In genomic region chrX:132818638-132819037, GRCh38 we compare ENCODE assay signal across 22 cellular contexts.
DNase-seq lines count a peak whose midpoint lies in the region; ATAC-seq, FAIRE-seq and TF ChIP-seq lines count a peak whose summit lies in the region.
"Had no signal": no experiment of that assay in that cellular context is flagged by ENCODE, and none has a peak within 500 bp of the region (broad histone marks: within the 10 kb centered on the region; RNA-seq: fewer than 3 reads in every experiment).

No MANE protein-coding gene starts in this region.

- no peak overlapping the region for H4K91ac ChIP-seq in H1 (replicated peaks; ENCODE audit: insufficient read length, low read length)

- no peak overlapping the region for H3K4ac ChIP-seq in H1 (replicated peaks; ENCODE audit: insufficient read length, low read depth, low read length)

- H3K27me3 ChIP-seq in H7 (ENCODE audit: control insufficient read depth, insufficient read depth, low read length) (no peaks in the 10 kb centered on the region), H1 (replicated peaks in 1 of 4; ENCODE audit: control insufficient read depth in 3 of 4, extremely low read depth in 1 of 4, insufficient read depth in 3 of 4, low read length in 3 of 4) (no peaks in the 10 kb centered on the region)
- H3K27me3 ChIP-seq: BE2C had no signal

- peak; percentile 57 for FAIRE-seq in H1 (lab: Jason Lieb, UNC)
- FAIRE-seq: D721Med, GM12891 had no signal

- no peak overlapping the region for H3K18ac ChIP-seq in H1 (ENCODE audit: extremely low read depth, low read length)

- POLR2A ChIA-PET in H1 (lab: Charles Lee; ENCODE audit: partially characterized antibody): no interaction called here

- H2BK5ac ChIP-seq in H1 (ENCODE audit: low read depth, low read length): no peak overlapping the region

- H4K20me1 ChIP-seq in H1 (replicated peaks in 1 of 2; ENCODE audit: control insufficient read depth in 1 of 2, insufficient read depth in 2 of 2, low read length in 2 of 2): no peaks in the 10 kb centered on the region

- H3K79me2 ChIP-seq in H1 (ENCODE audit: control insufficient read depth in 1 of 2, insufficient read depth in 2 of 2, low read length in 2 of 2): no peaks in the 10 kb centered on the region

- H3K27ac ChIP-seq in H1 (ENCODE audit: low read depth, low read length): no peak overlapping the region
- H3K27ac ChIP-seq: A549; BLaER1 treated with 17β-estradiol and CSF1 and Interleukin-3, amounts not matched to agents 10 nM and 100 nM had no signal

- peaks cover 0 to 9% (median 4%) of the 10 kb centered on the region in 4 experiments; a peak in 4 of 7 replicates for H3K4me1 ChIP-seq in H1 (replicated peaks in 1 of 4; ENCODE audit: control insufficient read depth in 3 of 4, insufficient read depth in 4 of 4, low read length in 3 of 4)
- H3K4me1 ChIP-seq: A549, BE2C, HAP-1 had no signal

- H3K9me3 ChIP-seq in H1 (ENCODE audit: insufficient read depth in 2 of 2, low read depth in 1 of 2, low read length in 1 of 2): no peaks in the 10 kb centered on the region
- H3K9me3 ChIP-seq: A549; BE2C; BLaER1 treated with 17β-estradiol and CSF1 and Interleukin-3, amounts not matched to agents 10 nM and 100 nM; HAP-1 had no signal

- no peak overlapping the region for H3K4me3 ChIP-seq in H7 (ENCODE audit: insufficient read depth, low read depth, low read length)
- no peak overlapping the region for H3K4me3 ChIP-seq in H1 (ENCODE audit: extremely low read depth in 1 of 4, insufficient read depth in 2 of 4, low read depth in 3 of 4, low read length in 4 of 4)
- H3K4me3 ChIP-seq: A549; BLaER1 treated with 17β-estradiol and CSF1 and Interleukin-3, amounts not matched to agents 10 nM and 100 nM; HAP-1 had no signal

- H4K8ac ChIP-seq in H1 (ENCODE audit: extremely low read depth, insufficient read depth, low read length): no peak overlapping the region

- H3K14ac ChIP-seq in H1 (ENCODE audit: insufficient read length): no peak overlapping the region

- no peaks in the 10 kb centered on the region for H3K23me2 ChIP-seq in H1 (ENCODE audit: low read depth, low read length)

- no peak overlapping the region for H4K5ac ChIP-seq in H1 (ENCODE audit: insufficient read length, low read depth, low read length)

- no peak overlapping the region for H3K9ac ChIP-seq in H1 (replicated peaks in 1 of 4; ENCODE audit: extremely low read depth in 1 of 4, low read depth in 3 of 4, low read length in 3 of 4)
- H3K9ac ChIP-seq: BLaER1 treated with 17β-estradiol and CSF1 and Interleukin-3, amounts not matched to agents 10 nM and 100 nM had no signal

- H3K79me1 ChIP-seq in H1 (ENCODE audit: low read depth, low read length): no peaks in the 10 kb centered on the region

- H2BK20ac ChIP-seq in H1 (ENCODE audit: low read length): no peak overlapping the region

- no peak overlapping the region for H2BK12ac ChIP-seq in H1 (ENCODE audit: low read depth, low read length)

- H3K4me2 ChIP-seq in H1 (ENCODE audit: insufficient read depth in 1 of 2, low read depth in 2 of 2, low read length in 2 of 2): no peak overlapping the region
- H3K4me2 ChIP-seq: A549; BLaER1 treated with 17β-estradiol and CSF1 and Interleukin-3, amounts not matched to agents 10 nM and 100 nM had no signal

- no peak overlapping the region for H2BK120ac ChIP-seq in H1 (replicated peaks; ENCODE audit: low read depth, low read length)

- H3K23ac ChIP-seq in H1 (ENCODE audit: insufficient read length): no peak overlapping the region

- no peaks in the 10 kb centered on the region for H3K36me3 ChIP-seq in H7 (replicated peaks; ENCODE audit: control insufficient read depth, insufficient read depth, low read length)
- H3K36me3 ChIP-seq in H1 (ENCODE audit: control insufficient read depth in 2 of 4, insufficient read depth in 4 of 4, low read length in 3 of 4): no peaks in the 10 kb centered on the region
- H3K36me3 ChIP-seq: BE2C; BLaER1 treated with 17β-estradiol and CSF1 and Interleukin-3, amounts not matched to agents 10 nM and 100 nM; HAP-1 had no signal

- H3K56ac ChIP-seq in H1 (replicated peaks; ENCODE audit: insufficient read length, low read depth, low read length): no peak overlapping the region

- no peak for ATAC-seq in HG03442 (IDR thresholded peaks at IDR 0.05; ENCODE audit: unreplicated experiment)
- ATAC-seq: A549 had no signal

- DNase-seq in H7 (peak; percentile 3), H1 (ENCODE audit: low read depth in 1 of 2, low spot score in 2 of 2) (no peak), iPS-NIHi11 (ENCODE audit: low spot score) (peak; percentile 20), HuH-7.5 (ENCODE audit: low spot score) (no peak), SHP77 (lab: John Stamatoyannopoulos, UW) (no peak)
- DNase-seq in NK-92 treated with Interleukin-12 subunit alpha and Interleukin-12 subunit beta, amount 100 ng/mL, for 24 hours (lab: John Stamatoyannopoulos, UW): no peak
- DNase-seq: 8988T; ACHN; AML-193; BE2C; CD4-positive, alpha-beta T cell; CD8-positive, alpha-beta memory T cell; DMS 273 treated with DMSO at 0.1 percent for 48 hours; DMS79 treated with DMSO at 0.1 percent for 48 hours; GF-D8; HFFc6 had no signal

- no peak overlapping the region for H2AFZ ChIP-seq in H1 (ENCODE audit: low read length)

- H2BK15ac ChIP-seq in H1 (ENCODE audit: low read length): no peak overlapping the region

- no peak for TF ChIP-seq RAD21 in H1 (IDR thresholded peaks at IDR 0.05 in 1 of 2, conservative IDR thresholded peaks at IDR 0.05 in 1 of 2; ENCODE audit: low read depth in 2 of 2, low read length in 2 of 2)

- TF ChIP-seq POLR2A in H1 (IDR thresholded peaks at IDR 0.05; ENCODE audit: control extremely low read depth in 1 of 2, low read depth in 2 of 2, low read length in 2 of 2): no peak

- TF ChIP-seq EP300 in H1 (IDR thresholded peaks at IDR 0.05; ENCODE audit: borderline replicate concordance in 1 of 2, low read depth in 2 of 2, low read length in 2 of 2): no peak

- no peak for TF ChIP-seq CTCF in H1 (IDR thresholded peaks at IDR 0.05; ENCODE audit: control extremely low read depth in 1 of 3, insufficient read depth in 1 of 3, low read depth in 1 of 3, low read length in 3 of 3)

- H2AK5ac ChIP-seq in H1 (ENCODE audit: low read depth, low read length): no peak overlapping the region

- CTCF ChIA-PET in H1 (lab: Charles Lee; ENCODE audit: partially characterized antibody): interaction anchor here (0.9 kb wide), 1 partner anchor 124 kb away, joined by 3 read pairs; no protein-coding TSS in a partner anchor

TF ChIP-seq in H1, 55 proteins besides CTCF, POLR2A, EP300 and RAD21:
- no peak for TF ChIP-seq POU5F1 (IDR thresholded peaks at IDR 0.05; ENCODE audit: low read depth, low read length)
- TF ChIP-seq CREB1 (IDR thresholded peaks at IDR 0.05): no peak
- TF ChIP-seq SIX5 (IDR thresholded peaks at IDR 0.05; ENCODE audit: low read depth, low read length): no peak

Comparison
In these comparisons a context has a peak if more than half of its experiments do, and no peak if none do; other contexts are left out.
1. DNase-seq: peak in H7 (single experiment) and iPS-NIHi11 (single experiment); none in H1 (0 of 2), HuH-7.5 (single experiment), SHP77 (0 of 2) and NK-92 treated with Interleukin-12 subunit alpha and Interleukin-12 subunit beta, amount 100 ng/mL, for 24 hours (single experiment).